In the genomic region with DNA sequence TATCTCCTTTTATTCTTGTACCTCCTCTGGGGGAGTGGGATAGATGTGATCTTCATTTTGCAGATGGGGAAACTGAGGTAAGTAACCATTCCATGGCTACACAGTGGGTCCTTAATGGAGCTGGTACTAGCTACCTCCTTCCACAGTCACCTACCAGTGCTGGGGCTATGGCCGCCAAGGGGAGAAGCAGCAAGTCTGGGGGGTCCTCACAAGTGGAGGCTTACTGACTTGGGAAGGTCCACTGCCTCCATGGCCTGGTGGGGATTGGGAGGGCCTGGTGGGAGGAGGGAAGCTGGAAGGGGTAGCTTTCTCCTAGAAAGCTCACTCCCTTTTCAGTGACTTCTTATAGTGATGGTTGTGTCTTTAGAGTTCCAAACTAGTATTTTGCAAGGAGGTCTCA, we compare ENCODE assay signal across 23 cellular contexts. TPM values are rescaled to one million over a fixed set of nuclear protein-coding genes. Genes with fewer than 3 reads are reported as not detected.
A peak's percentile ranks its signal among the peaks of the same experiment; 100 is the strongest.
DNase-seq lines count a peak whose midpoint lies in the region; ATAC-seq and TF ChIP-seq lines count a peak whose summit lies in the region.
"Had no signal": no experiment of that assay in that cellular context is flagged by ENCODE, and none has a peak within 500 bp of the region (broad histone marks: within the 10 kb centered on the region; RNA-seq: fewer than 3 reads in every experiment).

No MANE protein-coding gene starts in this region.

- H3K4me1 ChIP-seq in spleen (peaks cover under 1 to 12% (median 2%) of the 10 kb centered on the region in 6 donors), mucosa of descending colon (ENCODE audit: low read depth) (peaks cover 27% of the 10 kb centered on the region)

- peaks cover 2% of the 10 kb centered on the region for H3K4me1 Mint-ChIP-seq in activated CD4-positive, alpha-beta memory T cell treated with anti-CD3 and anti-CD28 coated beads, Interleukin-2, amount 10 ng/mL, durations not matched to agents 7 days and 5 days
- H3K4me1 Mint-ChIP-seq in activated CD4-positive, alpha-beta memory T cell treated with anti-CD3 and anti-CD28 coated beads for 36 hours (ENCODE audit: low read depth), result no peaks in the 10 kb centered on the region
- peaks cover 9 to 24% of the 10 kb centered on the region in 2 donors for H3K4me1 Mint-ChIP-seq in natural killer cell
- peaks cover 8 to 14% of the 10 kb centered on the region in 2 donors for H3K4me1 Mint-ChIP-seq in natural killer cell treated with Interleukin-12 subunit alpha and Interleukin-12 subunit beta and Interleukin-15 and Interleukin-18, amount 100 ng/mL, for 72 hours (ENCODE audit: low read depth in 2 of 2)
- peaks cover 32% of the 10 kb centered on the region for H3K4me1 Mint-ChIP-seq in glutamatergic neuron (ENCODE audit: low read depth, unreplicated experiment)

- H3K4me3 ChIP-seq in spleen, result no peak overlapping the region
- no peak overlapping the region for H3K4me3 ChIP-seq in mucosa of descending colon

- H3K27me3 ChIP-seq in spleen (replicated peaks in 1 of 7), result peaks cover 0 to 33% (median 0%) of the 10 kb centered on the region in 7 donors

- H3K36me3 ChIP-seq in spleen (no peaks in the 10 kb centered on the region), mucosa of descending colon (ENCODE audit: low read depth) (no peaks in the 10 kb centered on the region)

- TF ChIP-seq POLR2A in spleen (IDR thresholded peaks at IDR 0.05), result no peak

- intact Hi-C loops in activated CD4-positive, alpha-beta memory T cell treated with anti-CD3 and anti-CD28 coated beads for 36 hours (cut with micrococcal nuclease), result no loop called here
- intact Hi-C loops in natural killer cell (cut with micrococcal nuclease), result no loop called here
- intact Hi-C loops in spleen (cut with DNase I; ENCODE audit: low total_unique reads), result no loop called here
- intact Hi-C loops in mucosa of descending colon (cut with DNase I, micrococcal nuclease), result no loop called here

- no peaks in the 10 kb centered on the region for H3K9me3 Mint-ChIP-seq in activated CD4-positive, alpha-beta memory T cell treated with anti-CD3 and anti-CD28 coated beads, Interleukin-2, amount 10 ng/mL, durations not matched to agents 7 days and 5 days
- no peaks in the 10 kb centered on the region for H3K9me3 Mint-ChIP-seq in activated CD4-positive, alpha-beta memory T cell treated with anti-CD3 and anti-CD28 coated beads for 36 hours
- no peaks in the 10 kb centered on the region for H3K9me3 Mint-ChIP-seq in natural killer cell
- no peaks in the 10 kb centered on the region for H3K9me3 Mint-ChIP-seq in natural killer cell treated with Interleukin-12 subunit alpha and Interleukin-12 subunit beta and Interleukin-15 and Interleukin-18, amount 100 ng/mL, for 72 hours
- peaks cover 3% of the 10 kb centered on the region for H3K9me3 Mint-ChIP-seq in glutamatergic neuron (ENCODE audit: unreplicated experiment)
- H3K9me3 Mint-ChIP-seq: H9 had no signal

- H3K9me3 ChIP-seq in spleen (no peaks in the 10 kb centered on the region), mucosa of descending colon (no peaks in the 10 kb centered on the region)

- ATAC-seq in natural killer cell, result no peak
- ATAC-seq in natural killer cell treated with Interleukin-12 subunit alpha and Interleukin-12 subunit beta and Interleukin-15 and Interleukin-18, amount 100 ng/mL, for 72 hours, result no peak
- no peak for ATAC-seq in mucosa of descending colon
- no peak for ATAC-seq in GM21529 (IDR thresholded peaks at IDR 0.05; ENCODE audit: unreplicated experiment)

- no peak overlapping the region for H3K4me3 Mint-ChIP-seq in activated CD4-positive, alpha-beta memory T cell treated with anti-CD3 and anti-CD28 coated beads, Interleukin-2, amount 10 ng/mL, durations not matched to agents 7 days and 5 days
- no peak overlapping the region for H3K4me3 Mint-ChIP-seq in activated CD4-positive, alpha-beta memory T cell treated with anti-CD3 and anti-CD28 coated beads for 36 hours
- H3K4me3 Mint-ChIP-seq in natural killer cell (no peak overlapping the region), glutamatergic neuron (ENCODE audit: unreplicated experiment) (no peak overlapping the region)
- no peak overlapping the region for H3K4me3 Mint-ChIP-seq in natural killer cell treated with Interleukin-12 subunit alpha and Interleukin-12 subunit beta and Interleukin-15 and Interleukin-18, amount 100 ng/mL, for 72 hours
- H3K4me3 Mint-ChIP-seq: H9 had no signal

- 91 to 100% (median 100%) methylated on average over 1 of the region's 1 CpG for WGBS in spleen, 5 donors

- H3K27me3 Mint-ChIP-seq in activated CD4-positive, alpha-beta memory T cell treated with anti-CD3 and anti-CD28 coated beads, Interleukin-2, amount 10 ng/mL, durations not matched to agents 7 days and 5 days, result peaks cover 22% of the 10 kb centered on the region
- peaks cover 7% of the 10 kb centered on the region for H3K27me3 Mint-ChIP-seq in activated CD4-positive, alpha-beta memory T cell treated with anti-CD3 and anti-CD28 coated beads for 36 hours
- H3K27me3 Mint-ChIP-seq in natural killer cell (ENCODE audit: low read depth in 2 of 2) (peaks cover 24 to 32% of the 10 kb centered on the region in 2 donors), glutamatergic neuron (ENCODE audit: unreplicated experiment) (peaks cover 3% of the 10 kb centered on the region)
- peaks cover 14 to 27% of the 10 kb centered on the region in 2 donors for H3K27me3 Mint-ChIP-seq in natural killer cell treated with Interleukin-12 subunit alpha and Interleukin-12 subunit beta and Interleukin-15 and Interleukin-18, amount 100 ng/mL, for 72 hours

- TF ChIP-seq CTCF in natural killer cell (IDR thresholded peaks at IDR 0.05) (no peak), spleen (IDR thresholded peaks at IDR 0.05 in 8 of 11, conservative IDR thresholded peaks at IDR 0.05 in 3 of 11) (no peak), mucosa of descending colon (IDR thresholded peaks at IDR 0.05) (no peak), glutamatergic neuron (IDR thresholded peaks at IDR 0.05; ENCODE audit: partially characterized antibody, unreplicated experiment) (no peak)

- peak; percentile 11 for DNase-seq in activated CD4-positive, alpha-beta memory T cell treated with anti-CD3 and anti-CD28 coated beads, Interleukin-2, amount 10 ng/mL, durations not matched to agents 7 days and 5 days
- DNase-seq in activated CD4-positive, alpha-beta memory T cell treated with anti-CD3 and anti-CD28 coated beads for 36 hours, result no peak
- DNase-seq in natural killer cell (peak; percentile 13), spleen (peak; percentile 65), mucosa of descending colon (no peak), glutamatergic neuron (no peak)
- no peak for DNase-seq in natural killer cell treated with Interleukin-12 subunit alpha and Interleukin-12 subunit beta and Interleukin-15 and Interleukin-18, amount 100 ng/mL, for 72 hours (ENCODE audit: low spot score)
- DNase-seq: AML-193, DMS79, IMR-90, NCI-H1417 treated with DMSO at 0.1 percent for 48 hours, NCI-H1930, NCI-H226, NCI-H524, NCI-H82, OCI-M1, SHP77 had no signal

- POLR2A ChIA-PET in activated CD4-positive, alpha-beta memory T cell treated with anti-CD3 and anti-CD28 coated beads, Interleukin-2, amount 10 ng/mL, durations not matched to agents 7 days and 5 days (lab: Charles Lee), result interaction anchor here (0.9 kb wide), 1 partner anchor 9 kb away, joined by 4 read pairs; no protein-coding TSS in a partner anchor
- POLR2A ChIA-PET in activated CD4-positive, alpha-beta memory T cell treated with anti-CD3 and anti-CD28 coated beads for 36 hours (lab: Charles Lee), result no interaction called here

- no peak overlapping the region for H3K27ac Mint-ChIP-seq in activated CD4-positive, alpha-beta memory T cell treated with anti-CD3 and anti-CD28 coated beads, Interleukin-2, amount 10 ng/mL, durations not matched to agents 7 days and 5 days
- H3K27ac Mint-ChIP-seq in activated CD4-positive, alpha-beta memory T cell treated with anti-CD3 and anti-CD28 coated beads for 36 hours, result no peak overlapping the region
- H3K27ac Mint-ChIP-seq in natural killer cell (no peak overlapping the region), glutamatergic neuron (ENCODE audit: unreplicated experiment) (no peak overlapping the region)
- H3K27ac Mint-ChIP-seq in natural killer cell treated with Interleukin-12 subunit alpha and Interleukin-12 subunit beta and Interleukin-15 and Interleukin-18, amount 100 ng/mL, for 72 hours, result no peak overlapping the region
- H3K27ac Mint-ChIP-seq: H9 had no signal

- H3K27ac ChIP-seq in spleen, result no peak overlapping the region
- H3K27ac ChIP-seq: 22Rv1, C4-2B, HL-60 had no signal

- CTCF ChIA-PET in activated CD4-positive, alpha-beta memory T cell treated with anti-CD3 and anti-CD28 coated beads, Interleukin-2, amount 10 ng/mL, durations not matched to agents 7 days and 5 days (lab: Charles Lee), result no interaction called here
- CTCF ChIA-PET in activated CD4-positive, alpha-beta memory T cell treated with anti-CD3 and anti-CD28 coated beads for 36 hours (lab: Charles Lee), result no interaction called here

- H3K36me3 Mint-ChIP-seq in activated CD4-positive, alpha-beta memory T cell treated with anti-CD3 and anti-CD28 coated beads, Interleukin-2, amount 10 ng/mL, durations not matched to agents 7 days and 5 days (ENCODE audit: low read depth), result no peaks in the 10 kb centered on the region
- no peaks in the 10 kb centered on the region for H3K36me3 Mint-ChIP-seq in activated CD4-positive, alpha-beta memory T cell treated with anti-CD3 and anti-CD28 coated beads for 36 hours
- H3K36me3 Mint-ChIP-seq in natural killer cell, result no peaks in the 10 kb centered on the region
- no peaks in the 10 kb centered on the region for H3K36me3 Mint-ChIP-seq in natural killer cell treated with Interleukin-12 subunit alpha and Interleukin-12 subunit beta and Interleukin-15 and Interleukin-18, amount 100 ng/mL, for 72 hours
- no peaks in the 10 kb centered on the region for H3K36me3 Mint-ChIP-seq in glutamatergic neuron (ENCODE audit: unreplicated experiment)

RNA-seq across cellular contexts. Expression of gene FOXO6, which starts 5.9 kb away (rescaled TPM):
- total RNA-seq in activated CD4-positive, alpha-beta memory T cell treated with anti-CD3 and anti-CD28 coated beads, Interleukin-2, amount 10 ng/mL, durations not matched to agents 7 days and 5 days, result under 1 TPM in 1 of 2 experiments, not detected in 1; 0.20 TPM
- total RNA-seq in activated CD4-positive, alpha-beta memory T cell treated with anti-CD3 and anti-CD28 coated beads for 36 hours, result under 1 TPM; 0.19 TPM
- total RNA-seq in natural killer cell (1 to 10 TPM; 1.2 to 3.3 (median 1.7) TPM), spleen (1 to 10 TPM in 2 of 7 donors, under 1 TPM in 4, not detected in 1; 0.26 to 1.6 (median 0.41) TPM), mucosa of descending colon (1 to 10 TPM in 1 of 3 donors, under 1 TPM in 2; 0.65 to 2.0 (median 0.72) TPM), glutamatergic neuron (ENCODE audit: unreplicated experiment) (11.7 TPM)
- total RNA-seq in natural killer cell treated with Interleukin-12 subunit alpha and Interleukin-12 subunit beta and Interleukin-15 and Interleukin-18, amount 100 ng/mL, for 72 hours, result not detected
- polyA plus RNA-seq in spleen, result under 1 TPM; 0.14 to 0.20 (median 0.19) TPM
- total RNA-seq: IMR-90, RPMI7951 had no signal
- polyA plus RNA-seq: IMR-90 had no signal

Comparison
In these comparisons a context has a peak if more than half of its experiments do, and no peak if none do; other contexts are left out.
1. DNase-seq: peak in activated CD4-positive, alpha-beta memory T cell treated with anti-CD3 and anti-CD28 coated beads, Interleukin-2, amount 10 ng/mL, durations not matched to agents 7 days and 5 days (single experiment), natural killer cell (single experiment) and spleen (single experiment); none in activated CD4-positive, alpha-beta memory T cell treated with anti-CD3 and anti-CD28 coated beads for 36 hours (single experiment), natural killer cell treated with Interleukin-12 subunit alpha and Interleukin-12 subunit beta and Interleukin-15 and Interleukin-18, amount 100 ng/mL, for 72 hours (single experiment), mucosa of descending colon (0 of 3) and glutamatergic neuron (single experiment).